Comparison of ENCODE assay signal across 15 cellular contexts in the genomic region with DNA sequence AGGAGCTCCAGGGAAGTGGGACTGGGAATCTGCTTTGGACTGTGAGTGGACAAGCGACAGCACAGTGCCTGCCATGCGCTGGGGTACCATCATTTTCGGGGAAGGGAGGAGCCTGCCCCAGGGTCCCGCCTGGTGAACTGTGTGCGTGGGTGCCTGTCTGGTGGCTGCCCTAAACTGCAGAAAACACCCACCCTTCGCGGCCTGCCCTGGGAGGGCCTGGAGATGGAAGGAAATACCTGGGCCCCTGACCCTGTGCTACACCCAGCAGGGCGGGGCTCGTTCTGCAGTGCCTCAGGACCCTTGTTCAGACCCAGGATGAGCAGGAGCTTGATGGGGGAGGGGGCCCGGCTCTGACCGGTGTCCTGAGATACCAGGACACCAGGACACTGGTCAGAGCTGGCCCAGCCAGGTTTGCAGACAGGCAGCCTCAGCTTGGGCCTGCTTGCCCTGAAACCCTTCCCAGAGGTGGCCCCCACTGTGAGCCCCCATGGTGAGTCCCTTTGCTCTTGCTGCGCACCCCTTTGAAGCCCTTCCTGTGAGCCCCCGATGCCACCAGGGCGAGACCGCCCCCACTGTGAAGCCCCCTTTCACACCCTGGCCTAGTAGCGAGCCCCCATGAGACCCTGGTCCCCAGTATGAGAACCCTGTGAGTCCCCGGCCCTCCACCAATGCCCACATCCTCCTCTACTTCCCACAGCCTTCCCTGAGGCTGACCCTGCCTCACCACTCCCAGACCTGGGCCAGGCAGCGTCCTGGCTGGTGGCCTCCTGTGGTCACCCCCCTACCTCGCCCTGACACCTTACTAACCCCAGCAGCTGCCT. TPM values are rescaled to one million over a fixed set of nuclear protein-coding genes. Genes with fewer than 3 reads are reported as not detected.
A peak's percentile ranks its signal among the peaks of the same experiment; 100 is the strongest.
DNase-seq lines count a peak whose midpoint lies in the region; ATAC-seq and TF ChIP-seq lines count a peak whose summit lies in the region.
"Had no signal": no experiment of that assay in that cellular context is flagged by ENCODE, and none has a peak within 500 bp of the region (broad histone marks: within the 10 kb centered on the region; RNA-seq: fewer than 3 reads in every experiment).

No MANE protein-coding gene starts in this region.

- H3K27ac ChIP-seq in CD4-positive, alpha-beta memory T cell (ENCODE audit: low read depth, low read length) = no peak overlapping the region
- peak overlapping the region in 1 of 2 donors; percentile 99 for H3K27ac ChIP-seq in ovary

- TF ChIP-seq POLR2A in ovary (IDR thresholded peaks at IDR 0.05) = no peak

- no peak for TF ChIP-seq EP300 in ovary (IDR thresholded peaks at IDR 0.05)

- 90 to 93% (median 92%) methylated on average over 17 to 19 of the region's 19 CpGs for WGBS in ovary, 3 donors

- intact Hi-C loops in CD4-positive, alpha-beta memory T cell (cut with micrococcal nuclease) = no loop called here
- intact Hi-C loops in ovary (cut with DNase I) = no loop called here

- no peaks in the 10 kb centered on the region for H3K27me3 Mint-ChIP-seq in CD4-positive, alpha-beta memory T cell
- no peaks in the 10 kb centered on the region for H3K27me3 Mint-ChIP-seq in central memory CD8-positive, alpha-beta T cell
- H3K27me3 Mint-ChIP-seq: B cell had no signal

- H3K27ac Mint-ChIP-seq in CD4-positive, alpha-beta memory T cell = peak overlapping the region in 6 of 7 donors; percentile 31 to 80 (median 62)
- H3K27ac Mint-ChIP-seq in central memory CD8-positive, alpha-beta T cell (ENCODE audit: low read depth) = peak overlapping the region; percentile 85
- H3K27ac Mint-ChIP-seq: activated T-cell treated with anti-CD3 and anti-CD28 coated beads, Interleukin-2, amount 50 U/mL, for 72 hours had no signal

- H3K36me3 ChIP-seq in BE2C (no peaks in the 10 kb centered on the region; the same call in 1 of the 2 replicates), ovary (no peaks in the 10 kb centered on the region)
- H3K36me3 ChIP-seq in CD4-positive, alpha-beta memory T cell (ENCODE audit: insufficient read depth, low read length) = peaks cover 17% of the 10 kb centered on the region

- H3K4me1 ChIP-seq in BE2C (peaks cover 21% of the 10 kb centered on the region), ovary (ENCODE audit: insufficient read depth) (peaks cover 25% of the 10 kb centered on the region)
- H3K4me1 ChIP-seq in CD4-positive, alpha-beta memory T cell (ENCODE audit: insufficient read depth, low read length) = no peaks in the 10 kb centered on the region

- CTCF ChIA-PET in CD4-positive, alpha-beta memory T cell (lab: Charles Lee; ENCODE audit: partially characterized antibody) = no interaction called here

- H3K27me3 ChIP-seq in BE2C (no peaks in the 10 kb centered on the region), ovary (no peaks in the 10 kb centered on the region)
- no peaks in the 10 kb centered on the region for H3K27me3 ChIP-seq in CD4-positive, alpha-beta memory T cell (ENCODE audit: insufficient read depth, low read length)
- H3K27me3 ChIP-seq: Peyer's patch had no signal

- POLR2A ChIA-PET in CD4-positive, alpha-beta memory T cell (lab: Charles Lee; ENCODE audit: partially characterized antibody) = interaction anchor here (1.2 to 2.5 kb wide), 3 partner anchors 8 to 13 kb away, joined by 3 to 20 read pairs (median 12); a partner anchor contains a TSS

- no peaks in the 10 kb centered on the region for H3K9me3 Mint-ChIP-seq in CD4-positive, alpha-beta memory T cell
- H3K9me3 Mint-ChIP-seq in central memory CD8-positive, alpha-beta T cell = no peaks in the 10 kb centered on the region
- H3K9me3 Mint-ChIP-seq: activated T-cell treated with anti-CD3 and anti-CD28 coated beads, Interleukin-2, amount 50 U/mL, for 72 hours; naive B cell had no signal

- TF ChIP-seq CTCF in BE2C (IDR thresholded peaks at IDR 0.05; ENCODE audit: low read depth, low read length) (no peak), ovary (IDR thresholded peaks at IDR 0.05) (no peak)

- peaks cover 0 to 2% of the 10 kb centered on the region in 2 donors for H3K36me3 Mint-ChIP-seq in CD4-positive, alpha-beta memory T cell
- peaks cover 30% of the 10 kb centered on the region for H3K36me3 Mint-ChIP-seq in central memory CD8-positive, alpha-beta T cell (ENCODE audit: insufficient read depth)
- H3K36me3 Mint-ChIP-seq: naive B cell had no signal

- peaks cover 0 to 4% (median under 1%) of the 10 kb centered on the region in 4 donors for H3K4me1 Mint-ChIP-seq in CD4-positive, alpha-beta memory T cell
- H3K4me1 Mint-ChIP-seq in central memory CD8-positive, alpha-beta T cell = peaks cover 6% of the 10 kb centered on the region
- H3K4me1 Mint-ChIP-seq: B cell had no signal

- DNase-seq in BE2C (peak; percentile 9), ovary (peak in 3 of 5 donors; percentile 38 to 51 (median 41)), putamen (ENCODE audit: low spot score) (no peak), hippocampal formation (lab: John Stamatoyannopoulos, UW) (no peak)
- peak in 1 of 5 donors; percentile 37 for DNase-seq in CD4-positive, alpha-beta memory T cell
- DNase-seq in central memory CD8-positive, alpha-beta T cell (ENCODE audit: low spot score in 2 of 2) = no peak
- DNase-seq: activated T-cell treated with anti-CD3 and anti-CD28 coated beads, Interleukin-2, amount 50 U/mL, for 72 hours; DMS79; naive B cell; NCI-H2029; NCI-H526 had no signal

- H3K4me3 Mint-ChIP-seq in CD4-positive, alpha-beta memory T cell = no peak overlapping the region
- H3K4me3 Mint-ChIP-seq in central memory CD8-positive, alpha-beta T cell = no peak overlapping the region
- H3K4me3 Mint-ChIP-seq: activated T-cell treated with anti-CD3 and anti-CD28 coated beads, Interleukin-2, amount 50 U/mL, for 72 hours; B cell had no signal

- ATAC-seq in central memory CD8-positive, alpha-beta T cell (replicated peaks; ENCODE audit: extremely low read depth, poor library complexity, severe bottlenecking) = no peak
- ATAC-seq in HG03520 (IDR thresholded peaks at IDR 0.05; ENCODE audit: unreplicated experiment) = no peak
- ATAC-seq: activated T-cell treated with anti-CD3 and anti-CD28 coated beads, Interleukin-2, amount 50 U/mL, for 72 hours; right cardiac atrium had no signal

- H3K4me3 ChIP-seq in BE2C (ENCODE audit: low read depth, low read length) (no peak overlapping the region), ovary (no peak overlapping the region)
- H3K4me3 ChIP-seq in CD4-positive, alpha-beta memory T cell (ENCODE audit: low read length in 2 of 2) = no peak overlapping the region
- H3K4me3 ChIP-seq: Peyer's patch had no signal

- no peaks in the 10 kb centered on the region for H3K9me3 ChIP-seq in BE2C
- no peaks in the 10 kb centered on the region for H3K9me3 ChIP-seq in CD4-positive, alpha-beta memory T cell (ENCODE audit: control insufficient read depth in 1 of 2, low read length in 2 of 2)
- no peaks in the 10 kb centered on the region for H3K9me3 ChIP-seq in ovary
- H3K9me3 ChIP-seq: Peyer's patch had no signal

RNA-seq across cellular contexts. Expression of a gene that starts 2.6 kb away (rescaled TPM):
- 3.7 TPM for polyA plus RNA-seq in BE2C (2012; ENCODE audit: insufficient read depth, insufficient read length, low read depth)
- under 1 TPM; 0.61 to 0.80 TPM for total RNA-seq in CD4-positive, alpha-beta memory T cell
- not detected for polyA plus RNA-seq in CD4-positive, alpha-beta memory T cell
- 10 to 100 TPM in 2 of 7 donors, 1 to 10 TPM in 5; 2.2 to 12.6 (median 8.0) TPM for total RNA-seq in ovary
- polyA plus RNA-seq in ovary = 1 to 10 TPM in 1 of 2 donors, under 1 TPM in 1; 0.18 to 2.3 TPM

RNA-seq across cellular contexts. Expression of a gene that starts 12.2 kb away (rescaled TPM):
- polyA plus RNA-seq in BE2C (2012; ENCODE audit: insufficient read depth, insufficient read length, low read depth) = 1,564 TPM
- total RNA-seq in CD4-positive, alpha-beta memory T cell = 100 to 1,000 TPM; 179 to 185 TPM
- 100 to 1,000 TPM; 382 to 488 TPM for polyA plus RNA-seq in CD4-positive, alpha-beta memory T cell
- 100 to 1,000 TPM; 129 to 256 (median 171) TPM for total RNA-seq in ovary
- 100 to 1,000 TPM in 1 of 2 donors, 10 to 100 TPM in 1; 17.7 to 228 TPM for polyA plus RNA-seq in ovary

RNA-seq across cellular contexts. Expression of a gene that starts 13.3 kb away (rescaled TPM):
- polyA plus RNA-seq in BE2C (2012; ENCODE audit: insufficient read depth, insufficient read length, low read depth) = 18.2 TPM
- total RNA-seq in CD4-positive, alpha-beta memory T cell = 10 to 100 TPM; 10.9 to 12.0 TPM
- 1 to 10 TPM; 1.3 to 2.9 TPM for polyA plus RNA-seq in CD4-positive, alpha-beta memory T cell
- total RNA-seq in ovary = 10 to 100 TPM in 4 of 7 donors, 1 to 10 TPM in 3; 3.7 to 14.5 (median 11.1) TPM
- 1 to 10 TPM; 2.8 to 5.8 TPM for polyA plus RNA-seq in ovary

RNA-seq across cellular contexts. Expression of a gene that starts 43.2 kb away (rescaled TPM):
- polyA plus RNA-seq in BE2C (2012; ENCODE audit: insufficient read depth, insufficient read length, low read depth) = 502 TPM
- total RNA-seq in CD4-positive, alpha-beta memory T cell = 10 to 100 TPM; 57.8 to 64.5 TPM
- 100 to 1,000 TPM; 108 to 157 TPM for polyA plus RNA-seq in CD4-positive, alpha-beta memory T cell
- total RNA-seq in ovary = 10 to 100 TPM; 36.4 to 98.5 (median 43.3) TPM
- 10 to 100 TPM; 14.6 to 87.5 TPM for polyA plus RNA-seq in ovary

RNA-seq across cellular contexts. Expression of a gene that starts 49.2 kb away (rescaled TPM):
- 59.4 TPM for polyA plus RNA-seq in BE2C (2012; ENCODE audit: insufficient read depth, insufficient read length, low read depth)
- 10 to 100 TPM; 28.5 to 30.7 TPM for total RNA-seq in CD4-positive, alpha-beta memory T cell
- 10 to 100 TPM; 16.4 to 20.0 TPM for polyA plus RNA-seq in CD4-positive, alpha-beta memory T cell
- 10 to 100 TPM; 16.0 to 24.7 (median 21.0) TPM for total RNA-seq in ovary
- polyA plus RNA-seq in ovary = 10 to 100 TPM in 1 of 2 donors, 1 to 10 TPM in 1; 2.8 to 29.3 TPM

Comparison
In these comparisons a context has a peak if more than half of its experiments do, and no peak if none do; other contexts are left out.
1. DNase-seq: peak in BE2C (single experiment) and ovary (3 of 5); none in central memory CD8-positive, alpha-beta T cell (0 of 2), putamen (single experiment) and hippocampal formation (0 of 2).